8 cellular contexts compared by ENCODE assay signal in the genomic region with DNA sequence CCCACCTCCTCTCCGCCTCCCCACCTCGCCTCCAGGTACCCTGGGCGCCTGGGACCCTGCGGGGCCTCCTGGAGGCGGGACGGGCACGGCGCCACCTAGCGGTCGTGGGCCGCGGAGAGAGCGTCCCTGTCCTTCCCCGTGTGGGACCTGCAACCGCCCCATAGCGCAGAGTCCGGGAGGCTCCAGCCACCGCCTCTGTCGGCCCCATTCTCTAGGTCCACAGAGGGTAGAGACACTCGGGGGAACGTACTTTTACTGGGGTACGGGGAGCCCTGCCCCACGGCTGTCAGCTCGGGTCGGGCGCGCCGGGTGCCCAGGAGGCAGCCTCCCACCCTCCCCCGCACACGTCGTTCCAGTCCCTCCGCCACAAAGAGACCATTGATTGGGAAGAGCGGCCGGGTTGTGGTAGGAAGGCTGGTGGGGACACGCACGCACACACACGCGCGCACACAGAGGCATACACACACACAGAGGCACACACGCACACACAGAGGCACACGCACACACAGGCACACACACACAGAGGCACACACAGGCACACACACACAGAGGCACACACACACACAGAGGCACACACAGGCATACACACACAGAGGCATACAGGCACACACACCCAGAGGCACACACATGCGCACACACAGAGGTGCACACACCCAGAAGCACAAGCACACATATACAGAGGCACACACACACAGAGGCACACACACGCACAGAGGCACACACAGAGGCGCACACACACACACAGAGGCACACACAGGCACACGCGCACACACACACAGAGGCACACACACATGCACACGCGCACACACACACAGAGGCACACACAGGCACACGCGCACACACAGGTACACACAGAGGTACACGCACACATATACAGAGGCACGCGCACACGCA. TPM values are rescaled to one million over a fixed set of nuclear protein-coding genes. Genes with fewer than 3 reads are reported as not detected.
DNase-seq lines count a peak whose midpoint lies in the region; ATAC-seq and TF ChIP-seq lines count a peak whose summit lies in the region.

No MANE protein-coding gene starts in this region.

- WGBS in mesodermal cell (ENCODE audit: insufficient coverage in 2 of 2), 2 experiments: 25 to 26% methylated on average over 27 to 36 of the region's 54 CpGs

- peaks cover 8% of the 10 kb centered on the region for H3K4me1 Mint-ChIP-seq in activated CD8-positive, alpha-beta T cell treated with anti-CD3 and anti-CD28 coated beads for 36 hours (ENCODE audit: low read depth)
- H3K4me1 Mint-ChIP-seq in stimulated activated naive B cell treated with anti-CD40 and anti-IgM and Interleukin-4, amounts not matched to agents 10 μg/mL and 1 μg/mL and 100 μg/mL, for 72 hours: peaks cover 12 to 18% of the 10 kb centered on the region in 2 donors

- H3K27ac ChIP-seq in DOHH2 (ENCODE audit: low read depth, low read length) (no peak overlapping the region), HUES6 (ENCODE audit: low read depth, low read length) (no peak overlapping the region), mesodermal cell (ENCODE audit: low read depth, low read length, severe bottlenecking) (no peak overlapping the region)
- H3K27ac ChIP-seq in effector memory CD4-positive, alpha-beta T cell (ENCODE audit: insufficient read depth, low read length, poor library complexity, severe bottlenecking): no peak overlapping the region

- H3K36me3 ChIP-seq in DOHH2 (ENCODE audit: control insufficient read depth, low read length) (no peaks in the 10 kb centered on the region), HUES6 (ENCODE audit: control insufficient read depth, insufficient read depth, low read length) (no peaks in the 10 kb centered on the region), mesodermal cell (ENCODE audit: control insufficient read depth, insufficient read depth, low read length) (no peaks in the 10 kb centered on the region)
- no peaks in the 10 kb centered on the region for H3K36me3 ChIP-seq in effector memory CD4-positive, alpha-beta T cell (ENCODE audit: control insufficient read depth, insufficient read depth, low read length)

- peaks cover 30% of the 10 kb centered on the region for H3K27me3 ChIP-seq in DOHH2 (ENCODE audit: control insufficient read depth, low read length)
- peaks cover 33% of the 10 kb centered on the region for H3K27me3 ChIP-seq in HUES6 (ENCODE audit: control insufficient read depth, insufficient read depth, low read length)
- H3K27me3 ChIP-seq in effector memory CD4-positive, alpha-beta T cell (replicated peaks; ENCODE audit: control insufficient read depth, insufficient read depth, low read length, poor library complexity, severe bottlenecking): peaks cover 13% of the 10 kb centered on the region

- H3K9me3 ChIP-seq in DOHH2 (ENCODE audit: control insufficient read depth, insufficient read depth, low read length) (no peaks in the 10 kb centered on the region), HUES6 (ENCODE audit: control insufficient read depth, insufficient read depth, low read depth, low read length) (no peaks in the 10 kb centered on the region), mesodermal cell (ENCODE audit: control insufficient read depth, low read length) (no peaks in the 10 kb centered on the region)
- H3K9me3 ChIP-seq in effector memory CD4-positive, alpha-beta T cell (ENCODE audit: control insufficient read depth, low read length): no peaks in the 10 kb centered on the region

- no peaks in the 10 kb centered on the region for H3K4me1 ChIP-seq in DOHH2 (ENCODE audit: control insufficient read depth, low read length)
- peaks cover 15% of the 10 kb centered on the region for H3K4me1 ChIP-seq in HUES6 (ENCODE audit: control insufficient read depth, insufficient read depth, low read length)
- H3K4me1 ChIP-seq in effector memory CD4-positive, alpha-beta T cell (ENCODE audit: control insufficient read depth, insufficient read depth, low read length, poor library complexity, severe bottlenecking): peaks cover 12% of the 10 kb centered on the region
- no peaks in the 10 kb centered on the region for H3K4me1 ChIP-seq in mesodermal cell (ENCODE audit: control insufficient read depth, insufficient read depth, low read length, poor library complexity, severe bottlenecking)

- peak; percentile 82 for ATAC-seq in activated CD8-positive, alpha-beta T cell treated with anti-CD3 and anti-CD28 coated beads for 36 hours
- peak; percentile 85 to 88 for ATAC-seq in stimulated activated naive B cell treated with anti-CD40 and anti-IgM and Interleukin-4, amounts not matched to agents 10 μg/mL and 1 μg/mL and 100 μg/mL, for 72 hours (replicated peaks)
- ATAC-seq in HG02884 (IDR thresholded peaks at IDR 0.05; ENCODE audit: unreplicated experiment): no peak

- H3K4me3 Mint-ChIP-seq in activated CD8-positive, alpha-beta T cell treated with anti-CD3 and anti-CD28 coated beads for 36 hours: peak overlapping the region; percentile 22
- peak overlapping the region; percentile 62 to 63 for H3K4me3 Mint-ChIP-seq in stimulated activated naive B cell treated with anti-CD40 and anti-IgM and Interleukin-4, amounts not matched to agents 10 μg/mL and 1 μg/mL and 100 μg/mL, for 72 hours

- H3K4me3 ChIP-seq in DOHH2 (ENCODE audit: low read length) (no peak overlapping the region), HUES6 (ENCODE audit: low read depth, low read length) (peak overlapping the region; percentile 59), mesodermal cell (ENCODE audit: extremely low read depth, insufficient read depth, low read length, poor library complexity, severe bottlenecking) (peak overlapping the region; percentile 14)
- peak overlapping the region; percentile 23 for H3K4me3 ChIP-seq in effector memory CD4-positive, alpha-beta T cell (ENCODE audit: insufficient read depth, low read depth, low read length, poor library complexity, severe bottlenecking)

- no peak overlapping the region for H3K4me2 ChIP-seq in DOHH2 (ENCODE audit: low read length)

- H3K36me3 Mint-ChIP-seq in activated CD8-positive, alpha-beta T cell treated with anti-CD3 and anti-CD28 coated beads for 36 hours (ENCODE audit: low read depth): no peaks in the 10 kb centered on the region
- H3K36me3 Mint-ChIP-seq in stimulated activated naive B cell treated with anti-CD40 and anti-IgM and Interleukin-4, amounts not matched to agents 10 μg/mL and 1 μg/mL and 100 μg/mL, for 72 hours: no peaks in the 10 kb centered on the region

- no peaks in the 10 kb centered on the region; the same call in 1 of the 2 replicates for H4K20me1 ChIP-seq in DOHH2 (ENCODE audit: control insufficient read depth, insufficient read depth, low read depth, low read length)

- peaks cover 25% of the 10 kb centered on the region for H3K27me3 Mint-ChIP-seq in activated CD8-positive, alpha-beta T cell treated with anti-CD3 and anti-CD28 coated beads for 36 hours
- peaks cover 62 to 83% of the 10 kb centered on the region in 2 donors for H3K27me3 Mint-ChIP-seq in stimulated activated naive B cell treated with anti-CD40 and anti-IgM and Interleukin-4, amounts not matched to agents 10 μg/mL and 1 μg/mL and 100 μg/mL, for 72 hours

- no peaks in the 10 kb centered on the region for H3K79me2 ChIP-seq in DOHH2 (ENCODE audit: control insufficient read depth, low read length)

- H3F3A ChIP-seq in DOHH2 (ENCODE audit: control insufficient read depth, insufficient read depth): no peaks in the 10 kb centered on the region

- DNase-seq in activated CD8-positive, alpha-beta T cell treated with anti-CD3 and anti-CD28 coated beads for 36 hours: peak; percentile 70
- peak in 2 of 3 donors; percentile 21 to 29 for DNase-seq in effector memory CD4-positive, alpha-beta T cell
- DNase-seq in stimulated activated naive B cell treated with anti-CD40 and anti-IgM and Interleukin-4, amounts not matched to agents 10 μg/mL and 1 μg/mL and 100 μg/mL, for 72 hours: peak; percentile 28
- DNase-seq in NCI-H748 treated with DMSO at 0.1 percent for 48 hours (lab: John Stamatoyannopoulos, UW): no peak

- CTCF ChIA-PET in activated CD8-positive, alpha-beta T cell treated with anti-CD3 and anti-CD28 coated beads for 36 hours (lab: Charles Lee): interaction anchor here (3.3 kb wide), 1 partner anchor 12 kb away, joined by 25 read pairs; a partner anchor contains a TSS

- TF ChIP-seq CTCF in DOHH2 (IDR thresholded peaks at IDR 0.05; ENCODE audit: low read depth, low read length, poor library complexity, severe bottlenecking): peak; percentile 90
- TF ChIP-seq CTCF in activated CD8-positive, alpha-beta T cell treated with anti-CD3 and anti-CD28 coated beads for 36 hours (IDR thresholded peaks at IDR 0.05): peak; percentile 91

- POLR2A ChIA-PET in activated CD8-positive, alpha-beta T cell treated with anti-CD3 and anti-CD28 coated beads for 36 hours (lab: Charles Lee): no interaction called here

- H3K27ac Mint-ChIP-seq in activated CD8-positive, alpha-beta T cell treated with anti-CD3 and anti-CD28 coated beads for 36 hours: no peak overlapping the region
- H3K27ac Mint-ChIP-seq in stimulated activated naive B cell treated with anti-CD40 and anti-IgM and Interleukin-4, amounts not matched to agents 10 μg/mL and 1 μg/mL and 100 μg/mL, for 72 hours: peak overlapping the region; percentile 65

- intact Hi-C loops in activated CD8-positive, alpha-beta T cell treated with anti-CD3 and anti-CD28 coated beads for 36 hours (cut with micrococcal nuclease): no loop called here

- H3K9me2 ChIP-seq in DOHH2 (replicated peaks; ENCODE audit: control insufficient read depth, low read length): no peaks in the 10 kb centered on the region

- no peaks in the 10 kb centered on the region for H3K9me3 Mint-ChIP-seq in activated CD8-positive, alpha-beta T cell treated with anti-CD3 and anti-CD28 coated beads for 36 hours
- no peaks in the 10 kb centered on the region for H3K9me3 Mint-ChIP-seq in stimulated activated naive B cell treated with anti-CD40 and anti-IgM and Interleukin-4, amounts not matched to agents 10 μg/mL and 1 μg/mL and 100 μg/mL, for 72 hours

- H3K9ac ChIP-seq in HUES6 (ENCODE audit: low read length): peak overlapping the region; percentile 15

RNA-seq across cellular contexts. Expression of a gene that starts 12.6 kb away (rescaled TPM):
- 1 to 10 TPM; 2.6 to 3.8 TPM for total RNA-seq in activated CD8-positive, alpha-beta T cell treated with anti-CD3 and anti-CD28 coated beads for 36 hours
- 18.7 TPM for polyA plus RNA-seq in mesodermal cell (2013, experiment 1 of 2)
- 16.0 TPM for polyA plus RNA-seq in mesodermal cell (2013, experiment 2 of 2)
